ENCODE assay signal across 30 cellular contexts in genomic region chr17:79133214-79133613, GRCh38.
"Had no signal": no experiment of that assay in that cellular context is flagged by ENCODE, and none has a peak within 500 bp of the region (broad histone marks: within the 10 kb centered on the region; RNA-seq: fewer than 3 reads in every experiment).

No MANE protein-coding gene starts in this region.

- H3K36me3 ChIP-seq: adrenal gland, cardiac muscle cell, esophagus muscularis mucosa, gastrocnemius medialis, heart right ventricle had no signal

- H3K9me3 ChIP-seq: adrenal gland, body of pancreas, esophagus muscularis mucosa, gastrocnemius medialis, heart right ventricle had no signal

- ATAC-seq: activated CD8-positive, alpha-beta T cell treated with anti-CD3 and anti-CD28 coated beads for 36 hours; activated naive CD8-positive, alpha-beta T cell treated with anti-CD3 and anti-CD28 coated beads, Interleukin-2, amount 50 U/mL, for 24 hours; body of pancreas; effector memory CD8-positive, alpha-beta T cell; foreskin keratinocyte; gastrocnemius medialis; heart right ventricle; WTC11 had no signal

- H3K36me3 Mint-ChIP-seq: activated naive CD4-positive, alpha-beta T cell treated with anti-CD3 and anti-CD28 coated beads, Interleukin-2, amount 50 U/mL, for 24 hours; activated naive CD8-positive, alpha-beta T cell treated with anti-CD3 and anti-CD28 coated beads for 36 hours; WTC11 had no signal

- H3K4me1 Mint-ChIP-seq: activated naive CD4-positive, alpha-beta T cell treated with anti-CD3 and anti-CD28 coated beads, Interleukin-2, amount 50 U/mL, for 24 hours; activated naive CD8-positive, alpha-beta T cell treated with anti-CD3 and anti-CD28 coated beads for 36 hours; activated naive CD8-positive, alpha-beta T cell treated with anti-CD3 and anti-CD28 coated beads, Interleukin-2, amount 50 U/mL, for 24 hours; central memory CD8-positive, alpha-beta T cell; WTC11 had no signal

- H3K27ac ChIP-seq: adrenal gland, body of pancreas, cardiac muscle cell, coronary artery, esophagus muscularis mucosa, foreskin keratinocyte, gastrocnemius medialis, heart right ventricle had no signal

- DNase-seq: activated CD4-positive, alpha-beta T cell treated with anti-CD3 and anti-CD28 coated beads for 1 hour; activated CD4-positive, alpha-beta T cell treated with anti-CD3 and anti-CD28 coated beads for 4 hours; activated CD4-positive, alpha-beta T cell treated with anti-CD3 and anti-CD28 coated beads, Interleukin-2, amount 50 U/mL, for 1 hour; activated CD4-positive, alpha-beta T cell treated with anti-CD3 and anti-CD28 coated beads, Interleukin-2, amount 50 U/mL, for 48 hours; activated CD8-positive, alpha-beta memory T cell treated with anti-CD3 and anti-CD28 coated beads for 24 hours; activated CD8-positive, alpha-beta T cell treated with anti-CD3 and anti-CD28 coated beads for 36 hours; activated effector memory CD4-positive, alpha-beta T cell treated with anti-CD3 and anti-CD28 coated beads, Interleukin-2, amount 50 U/mL, for 16 hours; activated naive CD4-positive, alpha-beta T cell treated with anti-CD3 and anti-CD28 coated beads for 36 hours; activated naive CD8-positive, alpha-beta T cell treated with anti-CD3 and anti-CD28 coated beads for 36 hours; activated naive CD8-positive, alpha-beta T cell treated with anti-CD3 and anti-CD28 coated beads, Interleukin-2, amount 50 U/mL, for 24 hours; activated T-cell treated with anti-CD3 and anti-CD28 coated beads, Interleukin-2, amount 50 U/mL, for 48 hours; adrenal gland; aorta; body of pancreas; dorsolateral prefrontal cortex; effector memory CD8-positive, alpha-beta T cell; erythroblast; foreskin keratinocyte; gastrocnemius medialis; heart right ventricle; T-helper 2 cell had no signal

- H3K4me3 Mint-ChIP-seq: activated CD8-positive, alpha-beta T cell treated with anti-CD3 and anti-CD28 coated beads for 36 hours; activated naive CD4-positive, alpha-beta T cell treated with anti-CD3 and anti-CD28 coated beads for 36 hours; activated naive CD4-positive, alpha-beta T cell treated with anti-CD3 and anti-CD28 coated beads, Interleukin-2, amount 50 U/mL, for 24 hours; activated naive CD8-positive, alpha-beta T cell treated with anti-CD3 and anti-CD28 coated beads for 36 hours; activated naive CD8-positive, alpha-beta T cell treated with anti-CD3 and anti-CD28 coated beads, Interleukin-2, amount 50 U/mL, for 24 hours; activated T-helper 1 cell treated with anti-CD3 and anti-CD28 coated beads, Interleukin-12 subunit alpha, Interleukin-12 subunit beta, Interleukin-2, Interleukin-4 antibody, amounts not matched to agents 30 ng/mL and 10 ng/mL and 1 ng/mL, durations not matched to agents 14 hours and 24 hours and 36 hours; central memory CD8-positive, alpha-beta T cell; dendritic cell treated with granulocyte-macrophage colony-stimulating factor and Interleukin-4, amounts not matched to agents 40 ng/mL and 50 ng/mL, for 4 days; effector memory CD8-positive, alpha-beta T cell; WTC11 had no signal

- H3K4me3 ChIP-seq: adrenal gland, body of pancreas, cardiac muscle cell, coronary artery, dorsolateral prefrontal cortex, esophagus muscularis mucosa, gastrocnemius medialis, heart right ventricle had no signal

- H3K4me1 ChIP-seq: adrenal gland, body of pancreas, foreskin keratinocyte, gastrocnemius medialis had no signal

- H3K27me3 ChIP-seq: body of pancreas, cardiac muscle cell had no signal

- H3K9me3 Mint-ChIP-seq: activated CD8-positive, alpha-beta T cell treated with anti-CD3 and anti-CD28 coated beads for 36 hours; activated naive CD4-positive, alpha-beta T cell treated with anti-CD3 and anti-CD28 coated beads, Interleukin-2, amount 50 U/mL, for 24 hours; activated naive CD8-positive, alpha-beta T cell treated with anti-CD3 and anti-CD28 coated beads for 36 hours; activated T-helper 1 cell treated with anti-CD3 and anti-CD28 coated beads, Interleukin-12 subunit alpha, Interleukin-12 subunit beta, Interleukin-2, Interleukin-4 antibody, amounts not matched to agents 30 ng/mL and 10 ng/mL and 1 ng/mL, durations not matched to agents 14 hours and 24 hours and 36 hours; activated T-helper 2 cell treated with anti-CD3 and anti-CD28 coated beads, Interferon-gamma antibody, Interleukin-2, Interleukin-4, amounts not matched to agents 10 μg/mL and 5 μg/mL and 100 μg/mL, durations not matched to agents 14 hours and 24 hours and 36 hours; central memory CD8-positive, alpha-beta T cell had no signal

- H3K27ac Mint-ChIP-seq: activated CD8-positive, alpha-beta T cell treated with anti-CD3 and anti-CD28 coated beads for 36 hours; activated naive CD4-positive, alpha-beta T cell treated with anti-CD3 and anti-CD28 coated beads for 36 hours; activated naive CD4-positive, alpha-beta T cell treated with anti-CD3 and anti-CD28 coated beads, Interleukin-2, amount 50 U/mL, for 24 hours; activated naive CD8-positive, alpha-beta T cell treated with anti-CD3 and anti-CD28 coated beads for 36 hours; activated naive CD8-positive, alpha-beta T cell treated with anti-CD3 and anti-CD28 coated beads, Interleukin-2, amount 50 U/mL, for 24 hours; activated T-helper 1 cell treated with anti-CD3 and anti-CD28 coated beads, Interleukin-12 subunit alpha, Interleukin-12 subunit beta, Interleukin-2, Interleukin-4 antibody, amounts not matched to agents 30 ng/mL and 10 ng/mL and 1 ng/mL, durations not matched to agents 14 hours and 24 hours and 36 hours; activated T-helper 2 cell treated with anti-CD3 and anti-CD28 coated beads, Interferon-gamma antibody, Interleukin-2, Interleukin-4, amounts not matched to agents 10 μg/mL and 5 μg/mL and 100 μg/mL, durations not matched to agents 14 hours and 24 hours and 36 hours; dendritic cell treated with granulocyte-macrophage colony-stimulating factor and Interleukin-4, amounts not matched to agents 40 ng/mL and 50 ng/mL, for 4 days; effector memory CD8-positive, alpha-beta T cell; WTC11 had no signal
